Comparison of ENCODE assay signal across 10 cellular contexts in the genomic region with DNA sequence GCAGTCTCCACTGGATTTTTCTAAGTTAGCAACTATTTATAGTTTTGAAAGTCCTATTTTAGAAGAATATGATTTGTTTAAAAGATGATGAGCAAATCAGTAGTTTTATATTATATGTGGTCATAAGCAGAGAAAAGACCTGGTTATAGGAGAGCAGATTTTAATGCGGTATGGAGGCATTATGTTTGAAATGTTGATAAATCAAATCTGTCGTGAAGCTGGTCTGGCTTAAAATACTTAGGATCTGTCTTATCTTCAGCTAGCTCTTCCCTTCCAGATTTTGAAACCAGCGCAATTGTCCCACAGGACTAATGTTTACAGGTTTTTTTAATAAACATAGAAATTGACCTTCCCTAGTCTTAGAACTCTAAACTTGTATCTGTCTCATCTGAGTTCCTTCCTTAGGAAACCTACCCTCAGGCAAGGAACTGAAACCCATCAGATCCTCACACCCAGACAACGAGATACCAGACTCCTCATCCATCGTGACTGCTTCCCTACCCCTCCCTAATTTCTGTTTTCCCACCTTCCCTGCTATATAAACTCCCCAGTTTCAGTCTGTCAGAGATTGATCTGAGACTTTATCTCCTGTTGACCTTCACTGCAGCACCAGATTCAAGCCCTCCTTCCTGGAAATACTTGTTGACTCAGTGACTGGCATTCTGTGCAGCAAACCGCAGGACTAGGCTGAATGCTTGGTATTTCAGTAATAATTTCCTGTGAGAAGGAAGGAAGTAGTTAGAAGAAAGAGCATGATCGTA. TPM values are rescaled to one million over a fixed set of nuclear protein-coding genes. Genes with fewer than 3 reads are reported as not detected.
DNase-seq lines count a peak whose midpoint lies in the region; FAIRE-seq and TF ChIP-seq lines count a peak whose summit lies in the region.
"Had no signal": no experiment of that assay in that cellular context is flagged by ENCODE, and none has a peak within 500 bp of the region (broad histone marks: within the 10 kb centered on the region; RNA-seq: fewer than 3 reads in every experiment).

No MANE protein-coding gene starts in this region.

- H2AFZ ChIP-seq in endothelial cell of umbilical vein (ENCODE audit: low read depth, low read length) (no peak overlapping the region), smooth muscle cell (ENCODE audit: low read depth) (no peak overlapping the region)

- no TSS peak for BruUV-seq in endothelial cell of umbilical vein (replicated peaks; lab: Mats Ljungman, UMichigan)

- H4K20me1 ChIP-seq in endothelial cell of umbilical vein (replicated peaks; ENCODE audit: control insufficient read depth, extremely low read depth, insufficient read depth, low read length) (no peaks in the 10 kb centered on the region), smooth muscle cell (ENCODE audit: low read depth) (no peaks in the 10 kb centered on the region)

- no peak overlapping the region for H3K4me2 ChIP-seq in endothelial cell of umbilical vein (ENCODE audit: insufficient read depth, low read length)
- H3K4me2 ChIP-seq in smooth muscle cell = peak overlapping the region; percentile 42

- no peaks in the 10 kb centered on the region for H3K27me3 Mint-ChIP-seq in activated T-cell treated with anti-CD3 and anti-CD28 coated beads, Interleukin-2, amount 50 U/mL, for 24 hours

- intact Hi-C loops in endothelial cell of umbilical vein (cut with micrococcal nuclease) = no loop called here

- no peak for TF ChIP-seq CTCF in endothelial cell of umbilical vein (IDR thresholded peaks at IDR 0.05; ENCODE audit: extremely low read depth in 1 of 2, insufficient read depth in 1 of 2, low read depth in 1 of 2, low read length in 2 of 2)
- TF ChIP-seq CTCF in smooth muscle cell (IDR thresholded peaks at IDR 0.05; ENCODE audit: borderline replicate concordance, insufficient read depth, poor library complexity, severe bottlenecking) = no peak

- CTCF ChIA-PET in endothelial cell of umbilical vein (lab: Charles Lee) = no interaction called here

- peaks cover 26% of the 10 kb centered on the region for H3K4me1 Mint-ChIP-seq in activated T-cell treated with anti-CD3 and anti-CD28 coated beads, Interleukin-2, amount 50 U/mL, for 24 hours (ENCODE audit: low read depth)

- peak overlapping the region; percentile 5 for H3K4me3 Mint-ChIP-seq in activated T-cell treated with anti-CD3 and anti-CD28 coated beads, Interleukin-2, amount 50 U/mL, for 24 hours

- H3K79me2 ChIP-seq in endothelial cell of umbilical vein (ENCODE audit: control insufficient read depth, insufficient read depth, low read length) (no peaks in the 10 kb centered on the region), smooth muscle cell (ENCODE audit: low read depth) (no peaks in the 10 kb centered on the region)

- no peaks in the 10 kb centered on the region for H3K9me1 ChIP-seq in endothelial cell of umbilical vein (replicated peaks; ENCODE audit: control insufficient read depth, extremely low read depth, insufficient read depth, low read length)

- no peak overlapping the region for H3K9ac ChIP-seq in endothelial cell of umbilical vein (replicated peaks; ENCODE audit: extremely low read depth, insufficient read depth, low read length)
- H3K9ac ChIP-seq in smooth muscle cell (ENCODE audit: low read depth) = no peak overlapping the region

- WGBS in smooth muscle cell (ENCODE audit: low lambda C conversion rate) = 19% methylated on average over 7 of the region's 7 CpGs

- no peaks in the 10 kb centered on the region for H3K9me3 Mint-ChIP-seq in activated T-cell treated with anti-CD3 and anti-CD28 coated beads, Interleukin-2, amount 50 U/mL, for 24 hours

- no peak overlapping the region for H3K27ac ChIP-seq in endothelial cell of umbilical vein (ENCODE audit: insufficient read depth, low read depth, low read length)
- H3K27ac ChIP-seq in smooth muscle cell (ENCODE audit: low read depth) = peak overlapping the region; percentile 56

- H3K4me3 ChIP-seq in endothelial cell of umbilical vein (replicated peaks in 1 of 3; ENCODE audit: insufficient read depth in 1 of 3, low read depth in 1 of 3, low read length in 3 of 3) (no peak overlapping the region), smooth muscle cell (peak overlapping the region; percentile 4)

- peak overlapping the region; percentile 58 for H3K27ac Mint-ChIP-seq in activated T-cell treated with anti-CD3 and anti-CD28 coated beads, Interleukin-2, amount 50 U/mL, for 24 hours

- H3K4me1 ChIP-seq in endothelial cell of umbilical vein (ENCODE audit: control insufficient read depth, extremely low read depth, insufficient read depth, low read length) = no peaks in the 10 kb centered on the region
- H3K4me1 ChIP-seq in smooth muscle cell (ENCODE audit: low read depth) = peaks cover 6% of the 10 kb centered on the region

- peaks cover 10% of the 10 kb centered on the region for H3F3A ChIP-seq in smooth muscle cell (ENCODE audit: low read depth)

- H3K36me3 ChIP-seq in endothelial cell of umbilical vein (ENCODE audit: control insufficient read depth in 2 of 2, extremely low read depth in 1 of 2, insufficient read depth in 2 of 2, low read length in 2 of 2) (no peaks in the 10 kb centered on the region), smooth muscle cell (ENCODE audit: low read depth) (no peaks in the 10 kb centered on the region)

- H3K9me3 ChIP-seq in endothelial cell of umbilical vein (replicated peaks; ENCODE audit: control insufficient read depth, insufficient read depth, low read length) = no peaks in the 10 kb centered on the region
- no peaks in the 10 kb centered on the region for H3K9me3 ChIP-seq in smooth muscle cell (replicated peaks; ENCODE audit: low read depth)

- H3K27me3 ChIP-seq in endothelial cell of umbilical vein (ENCODE audit: control insufficient read depth in 2 of 2, insufficient read depth in 2 of 2, low read length in 2 of 2) = no peaks in the 10 kb centered on the region
- no peaks in the 10 kb centered on the region for H3K27me3 ChIP-seq in smooth muscle cell (ENCODE audit: low read depth)

- POLR2A ChIA-PET in endothelial cell of umbilical vein (lab: Charles Lee) = no interaction called here

- H3K36me3 Mint-ChIP-seq in activated T-cell treated with anti-CD3 and anti-CD28 coated beads, Interleukin-2, amount 50 U/mL, for 24 hours (ENCODE audit: low read depth) = no peaks in the 10 kb centered on the region

- dilution Hi-C loops in endothelial cell of umbilical vein (cut with MboI; ENCODE audit: extremely low pct_ligation_motif_present, low sequenced_read_pairs) = no loop called here

- DNase-seq in activated T-cell treated with anti-CD3 and anti-CD28 coated beads, Interleukin-2, amount 50 U/mL, for 24 hours = no peak
- no peak for DNase-seq in activated T-cell treated with anti-CD3 and anti-CD28 coated beads for 4 hours
- peak; percentile 5 for DNase-seq in SKM-1 (lab: John Stamatoyannopoulos, UW; ENCODE audit: unreplicated experiment)
- DNase-seq in endothelial cell of umbilical vein (ENCODE audit: low read depth, low spot score) = no peak
- DNase-seq in smooth muscle cell (lab: John Stamatoyannopoulos, UW; ENCODE audit: unreplicated experiment) = no peak
- DNase-seq in NCI-H446 treated with DMSO at 0.1 percent for 48 hours (lab: John Stamatoyannopoulos, UW) = no peak
- DNase-seq in COLO668 (lab: John Stamatoyannopoulos, UW; ENCODE audit: unreplicated experiment) = no peak
- no peak for DNase-seq in GDM1 (lab: John Stamatoyannopoulos, UW)

- no peak for TF ChIP-seq POLR2A in endothelial cell of umbilical vein (IDR thresholded peaks at IDR 0.05; ENCODE audit: low read depth, low read length)

- FAIRE-seq in endothelial cell of umbilical vein (lab: Jason Lieb, UNC) = no peak
- FAIRE-seq: keratinocyte had no signal

TF ChIP-seq in endothelial cell of umbilical vein, 7 proteins besides CTCF, POLR2A, EP300 and RAD21:
- no peak for TF ChIP-seq MYC (IDR thresholded peaks at IDR 0.05; ENCODE audit: low read depth, low read length)
- peak; percentile 10 for TF ChIP-seq FOS (IDR thresholded peaks at IDR 0.05; ENCODE audit: borderline replicate concordance, insufficient read depth, low read length)

RNA-seq across cellular contexts. Expression of a gene that starts 37.8 kb away (rescaled TPM):
- total RNA-seq in endothelial cell of umbilical vein = not detected in 2 replicates
- not detected in 2 replicates for polyA plus RNA-seq in endothelial cell of umbilical vein
- not detected in 2 replicates for polyA plus RNA-seq in endothelial cell of umbilical vein (2011; cell fraction: cytosol; rRNA removed)
- polyA plus RNA-seq in endothelial cell of umbilical vein (2011; cell fraction: nucleus; rRNA removed) = not detected in 2 replicates
- polyA plus RNA-seq in endothelial cell of umbilical vein (2012) = not detected in 2 replicates
- polyA minus RNA-seq in endothelial cell of umbilical vein = not detected in 2 replicates
- polyA minus RNA-seq in endothelial cell of umbilical vein (2011; cell fraction: cytosol; rRNA and poly(A)+ RNA removed) = not detected
- polyA minus RNA-seq in endothelial cell of umbilical vein (2011; cell fraction: nucleus; rRNA and poly(A)+ RNA removed) = not detected in 2 replicates
- not detected in 2 replicates for total RNA-seq in smooth muscle cell
- polyA plus RNA-seq in smooth muscle cell = not detected in 2 replicates
- total RNA-seq: activated CD8-positive, alpha-beta memory T cell treated with anti-CD3 and anti-CD28 coated beads for 36 hours had no signal
- polyA plus RNA-seq: keratinocyte had no signal

RNA-seq across cellular contexts. Expression of a gene that starts 47.8 kb away (rescaled TPM):
- 2.1 and 3.6 TPM in 2 replicates for total RNA-seq in endothelial cell of umbilical vein
- polyA plus RNA-seq in endothelial cell of umbilical vein = 2.4 and 3.5 TPM in 2 replicates
- 1.3 and 1.8 TPM in 2 replicates for polyA plus RNA-seq in endothelial cell of umbilical vein (2011; cell fraction: cytosol; rRNA removed)
- 6.3 and 6.7 TPM in 2 replicates for polyA plus RNA-seq in endothelial cell of umbilical vein (2011; cell fraction: nucleus; rRNA removed)
- polyA plus RNA-seq in endothelial cell of umbilical vein (2012) = 4.8 and 7.0 TPM in 2 replicates
- polyA minus RNA-seq in endothelial cell of umbilical vein = 2.0 and 3.6 TPM in 2 replicates
- polyA minus RNA-seq in endothelial cell of umbilical vein (2011; cell fraction: cytosol; rRNA and poly(A)+ RNA removed) = not detected
- polyA minus RNA-seq in endothelial cell of umbilical vein (2011; cell fraction: nucleus; rRNA and poly(A)+ RNA removed) = 1.3 and 3.2 TPM in 2 replicates
- 0.36 and 4.5 TPM in 2 replicates for total RNA-seq in smooth muscle cell
- 0.31 and 1.2 TPM in 2 replicates for polyA plus RNA-seq in smooth muscle cell

RNA-seq across cellular contexts. Expression of a gene that starts 53.3 kb away (rescaled TPM):
- total RNA-seq in endothelial cell of umbilical vein (10.4 and 13.5 TPM in 2 replicates), smooth muscle cell (4.0 and 9.2 TPM in 2 replicates)
- polyA plus RNA-seq in endothelial cell of umbilical vein (3.8 and 6.0 TPM in 2 replicates), smooth muscle cell (4.1 and 8.4 TPM in 2 replicates)
- 3.8 and 4.8 TPM in 2 replicates for polyA plus RNA-seq in endothelial cell of umbilical vein (2011; cell fraction: cytosol; rRNA removed)
- polyA plus RNA-seq in endothelial cell of umbilical vein (2011; cell fraction: nucleus; rRNA removed) = 4.2 and 5.8 TPM in 2 replicates
- polyA plus RNA-seq in endothelial cell of umbilical vein (2012) = 4.0 and 6.7 TPM in 2 replicates
- polyA minus RNA-seq in endothelial cell of umbilical vein = 3.4 and 4.3 TPM in 2 replicates
- not detected for polyA minus RNA-seq in endothelial cell of umbilical vein (2011; cell fraction: cytosol; rRNA and poly(A)+ RNA removed)
- 3.2 and 6.1 TPM in 2 replicates for polyA minus RNA-seq in endothelial cell of umbilical vein (2011; cell fraction: nucleus; rRNA and poly(A)+ RNA removed)
